In genomic region chr17:46818319-46818928, GRCh38 we compare ENCODE assay signal across 8 cellular contexts. TPM values are rescaled to one million over a fixed set of nuclear protein-coding genes. Genes with fewer than 3 reads are reported as not detected.
DNase-seq lines count a peak whose midpoint lies in the region; ATAC-seq, FAIRE-seq and TF ChIP-seq lines count a peak whose summit lies in the region.

Gene WNT3, minus strand, starts transcription at chr17:46818692. Its CDS starts 95 bp downstream, at chr17:46818597.

- no peak within 1 kb of the TSS for H3K4me3 Mint-ChIP-seq in MCF 10A (ENCODE audit: unreplicated experiment)
- H3K4me3 Mint-ChIP-seq in effector memory CD8-positive, alpha-beta T cell = peak within 1 kb of the TSS; percentile 74 to 77
- H3K4me3 Mint-ChIP-seq in osteocyte (ENCODE audit: unreplicated experiment) = peak within 1 kb of the TSS; percentile 59

- ATAC-seq in effector memory CD8-positive, alpha-beta T cell (replicated peaks) = peak; percentile 49

- in situ Hi-C loops in T47D (cut with HindIII; ENCODE audit: low pct_unique_long_range_greater_than_20kb, low sequenced_read_pairs) = no loop called here

- peak; percentile 37 to 78 for DNase-seq in T47D (ENCODE audit: low read depth in 1 of 2, low spot score in 1 of 2)
- DNase-seq in MCF 10A (ENCODE audit: unreplicated experiment) = no peak
- peak; percentile 65 for DNase-seq in activated CD4-positive, alpha-beta T cell treated with anti-CD3 and anti-CD28 coated beads for 48 hours
- DNase-seq in effector memory CD8-positive, alpha-beta T cell = no peak
- DNase-seq in osteocyte (ENCODE audit: extremely low spot score, unreplicated experiment) = no peak
- no peak for DNase-seq in vagina (ENCODE audit: extremely low spot score in 2 of 2)
- DNase-seq in medulla oblongata (ENCODE audit: extremely low spot score) = no peak
- no peak for DNase-seq in GM19239 (ENCODE audit: insufficient read length, low spot score)

- H3K36me3 Mint-ChIP-seq in MCF 10A (ENCODE audit: insufficient read depth, unreplicated experiment) = no peaks in the 10 kb centered on the region
- H3K36me3 Mint-ChIP-seq in effector memory CD8-positive, alpha-beta T cell (ENCODE audit: insufficient read depth) = peaks cover 5% of the 10 kb centered on the region
- no peaks in the 10 kb centered on the region for H3K36me3 Mint-ChIP-seq in osteocyte (ENCODE audit: unreplicated experiment)

- H3K9me3 Mint-ChIP-seq in MCF 10A (ENCODE audit: unreplicated experiment) (no peaks in the 10 kb centered on the region), osteocyte (ENCODE audit: unreplicated experiment) (no peaks in the 10 kb centered on the region)
- no peaks in the 10 kb centered on the region for H3K9me3 Mint-ChIP-seq in effector memory CD8-positive, alpha-beta T cell

- BruUV-seq in MCF 10A (replicated peaks; lab: Mats Ljungman, UMichigan) = no TSS peak

- TF ChIP-seq CTCF in MCF 10A (IDR thresholded peaks at IDR 0.05; ENCODE audit: unreplicated experiment) (no peak), osteocyte (IDR thresholded peaks at IDR 0.05) (no peak), vagina (IDR thresholded peaks at IDR 0.05) (no peak)

- H3K27me3 Mint-ChIP-seq in MCF 10A (ENCODE audit: insufficient read depth, unreplicated experiment) (peaks cover 21% of the 10 kb centered on the region), osteocyte (ENCODE audit: unreplicated experiment) (peaks cover 52% of the 10 kb centered on the region)
- H3K27me3 Mint-ChIP-seq in effector memory CD8-positive, alpha-beta T cell = peaks cover 73 to 94% of the 10 kb centered on the region in 2 donors

- H3K27ac Mint-ChIP-seq in MCF 10A (ENCODE audit: low read depth, unreplicated experiment) = no peak within 1 kb of the TSS
- H3K27ac Mint-ChIP-seq in effector memory CD8-positive, alpha-beta T cell = no peak within 1 kb of the TSS
- no peak within 1 kb of the TSS for H3K27ac Mint-ChIP-seq in osteocyte (ENCODE audit: unreplicated experiment)

- peaks cover 14% of the 10 kb centered on the region for H3K27me3 ChIP-seq in vagina

- H3K27ac ChIP-seq in vagina = no peak within 1 kb of the TSS

- intact Hi-C loops in MCF 10A (cut with micrococcal nuclease) = no loop called here
- intact Hi-C loops in vagina (cut with DNase I) = no loop called here

- no peak for TF ChIP-seq POLR2A in vagina (IDR thresholded peaks at IDR 0.05)

- no peaks in the 10 kb centered on the region for H3K9me3 ChIP-seq in vagina

- CTCF ChIA-PET in MCF 10A (lab: Yijun Ruan, JAX) = no interaction called here

- peak within 1 kb of the TSS; percentile 26 to 35 for H3K4me3 ChIP-seq in vagina

- POLR2A ChIA-PET in MCF 10A (lab: Yijun Ruan, JAX) = no interaction called here

- H3K4me1 Mint-ChIP-seq in MCF 10A (ENCODE audit: insufficient read depth, unreplicated experiment) (no peaks in the 10 kb centered on the region), osteocyte (ENCODE audit: unreplicated experiment) (peaks cover 15% of the 10 kb centered on the region)
- peaks cover 14 to 24% of the 10 kb centered on the region in 2 donors for H3K4me1 Mint-ChIP-seq in effector memory CD8-positive, alpha-beta T cell (ENCODE audit: low read depth in 2 of 2)

- H3K36me3 ChIP-seq in vagina = no peaks in the 10 kb centered on the region

- FAIRE-seq in GM19239 (lab: Jason Lieb, UNC) = no peak

- peaks cover 21% of the 10 kb centered on the region for H3K4me1 ChIP-seq in vagina

RNA-seq across cellular contexts. Expression of gene WNT3, which starts in this region (rescaled TPM):
- total RNA-seq in MCF 10A (2022) (2.4 and 2.9 TPM in 2 replicates), osteocyte (2.0 and 2.4 TPM in 2 replicates), vagina (1.5 TPM)

Comparison
In these comparisons a context has a peak if more than half of its experiments do, and no peak if none do; other contexts are left out.
1. DNase-seq: peak in T47D (2 of 2) and activated CD4-positive, alpha-beta T cell treated with anti-CD3 and anti-CD28 coated beads for 48 hours (single experiment); none in MCF 10A (single experiment), effector memory CD8-positive, alpha-beta T cell (0 of 3), osteocyte (single experiment), vagina (0 of 2), medulla oblongata (single experiment) and GM19239 (single experiment).